1 cellular context compared by ENCODE assay signal in genomic region chr1:55204997-55205396, GRCh38.
TF ChIP-seq lines count a peak whose summit lies in the region.

No MANE protein-coding gene starts in this region.

TF ChIP-seq in SK-N-SH, 30 proteins besides CTCF, POLR2A, EP300 and RAD21 (continued from another document):
- TF ChIP-seq CHD2 (IDR thresholded peaks at IDR 0.05; ENCODE audit: low read length, partially characterized antibody) (no peak), SMC3 (IDR thresholded peaks at IDR 0.05; ENCODE audit: low read depth, low read length) (no peak), GABPA (IDR thresholded peaks at IDR 0.05; ENCODE audit: low read depth) (no peak)
TF ChIP-seq in SK-N-SH: peak in this region for 0.
